Comparison of ENCODE assay signal across 19 cellular contexts in the genomic region with DNA sequence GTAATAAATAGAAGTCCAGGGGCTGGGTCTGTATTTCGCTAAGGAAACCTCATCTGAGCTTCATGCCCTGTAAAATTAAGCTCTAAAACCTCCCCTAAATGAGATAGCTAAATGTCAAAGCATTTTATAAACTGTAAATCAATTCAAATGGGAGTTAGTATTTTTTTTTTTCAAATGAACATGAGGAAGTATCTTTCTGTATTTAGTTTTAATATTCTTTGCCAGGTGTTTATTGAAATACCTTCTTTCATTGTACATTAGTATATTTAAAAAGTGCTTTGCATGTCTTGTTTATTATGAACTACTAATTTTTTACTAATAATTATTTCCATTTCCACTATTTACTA.
"Had no signal": no experiment of that assay in that cellular context is flagged by ENCODE, and none has a peak within 500 bp of the region (broad histone marks: within the 10 kb centered on the region; RNA-seq: fewer than 3 reads in every experiment).

No MANE protein-coding gene starts in this region.

- H3K27ac Mint-ChIP-seq: naive thymus-derived CD8-positive, alpha-beta T cell had no signal

- H3K4me1 Mint-ChIP-seq: naive thymus-derived CD8-positive, alpha-beta T cell; neural crest cell had no signal

- H3K36me3 ChIP-seq: ovary, prostate gland had no signal

- H3K9me3 Mint-ChIP-seq: naive thymus-derived CD8-positive, alpha-beta T cell; neural crest cell had no signal

- H3K4me1 ChIP-seq: prostate gland, stomach had no signal

- H3K9me3 ChIP-seq: gastrocnemius medialis, heart right ventricle, mucosa of descending colon, ovary, prostate gland, sigmoid colon, stomach had no signal

- H3K27me3 ChIP-seq: dorsolateral prefrontal cortex, gastrocnemius medialis, heart right ventricle, ovary, sigmoid colon, stomach had no signal

- H3K27ac ChIP-seq: dorsolateral prefrontal cortex, gastrocnemius medialis, heart right ventricle, ovary, prostate gland, skin epidermis, stomach had no signal

- H3K4me3 ChIP-seq: dorsolateral prefrontal cortex, gastrocnemius medialis, heart right ventricle, mucosa of descending colon, ovary, prostate gland, sigmoid colon, skin epidermis, stomach had no signal

- DNase-seq: cortex of kidney; dorsolateral prefrontal cortex; effector CD8-positive, alpha-beta T cell; gastrocnemius medialis; heart right ventricle; hypothalamus; kidney glomerular epithelial cell; mammary epithelial cell; mucosa of descending colon; naive thymus-derived CD8-positive, alpha-beta T cell; ovary; sigmoid colon; stimulated activated CD4-positive, alpha-beta T cell treated with anti-CD3 and anti-CD28 coated beads, Interleukin-12 subunit alpha, Interleukin-12 subunit beta, amount 100 ng/mL, for 4 hours; stimulated activated naive CD4-positive, alpha-beta T cell; stomach; substantia nigra had no signal

- H3K4me3 Mint-ChIP-seq: naive thymus-derived CD8-positive, alpha-beta T cell; neural crest cell had no signal

- H3K27me3 Mint-ChIP-seq: naive thymus-derived CD8-positive, alpha-beta T cell had no signal

- ATAC-seq: gastrocnemius medialis; heart right ventricle; mucosa of descending colon; naive thymus-derived CD8-positive, alpha-beta T cell had no signal
